9 cellular contexts compared by ENCODE assay signal in genomic region chr1:85344256-85344694, GRCh38.
DNase-seq lines count a peak whose midpoint lies in the region; ATAC-seq and TF ChIP-seq lines count a peak whose summit lies in the region.
"Had no signal": no experiment of that assay in that cellular context is flagged by ENCODE, and none has a peak within 500 bp of the region (broad histone marks: within the 10 kb centered on the region; RNA-seq: fewer than 3 reads in every experiment).

No MANE protein-coding gene starts in this region.

- H3K4me3 ChIP-seq in HUES64 (ENCODE audit: low read length) (no peak overlapping the region), breast epithelium (no peak overlapping the region), lung (no peak overlapping the region)

- no peak overlapping the region for H3K9ac ChIP-seq in HUES64 (ENCODE audit: low read depth, low read length)

- DNase-seq in COR-L47 (lab: John Stamatoyannopoulos, UW) (peak; percentile 9), breast epithelium (ENCODE audit: low spot score in 2 of 2) (no peak), lung (ENCODE audit: low spot score) (no peak), T-helper 9 cell (no peak), NAMALWA (ENCODE audit: low spot score) (no peak)
- no peak for DNase-seq in activated naive CD4-positive, alpha-beta T cell treated with anti-CD3 and anti-CD28 coated beads, Interleukin-2, amount 50 U/mL, for 16 hours
- DNase-seq: GOT3 had no signal

- H3K27ac ChIP-seq in HUES64 (ENCODE audit: low read depth, low read length) (peak overlapping the region; percentile 87; the same call in 1 of the 2 replicates), breast epithelium (no peak overlapping the region), lung (ENCODE audit: low read depth in 1 of 2, low read length in 1 of 2) (no peak overlapping the region)

- H3K9me3 ChIP-seq in HUES64 (ENCODE audit: insufficient read depth, low read depth, low read length) (no peaks in the 10 kb centered on the region), breast epithelium (no peaks in the 10 kb centered on the region), lung (ENCODE audit: control insufficient read depth in 2 of 2, insufficient read depth in 1 of 2, low read length in 1 of 2) (no peaks in the 10 kb centered on the region)

- TF ChIP-seq CTCF in breast epithelium (IDR thresholded peaks at IDR 0.05) (peak in 2 of 3 donors; percentile 26 to 48), lung (IDR thresholded peaks at IDR 0.05; ENCODE audit: control extremely low read depth, extremely low read depth) (no peak)

- no peak for TF ChIP-seq POLR2A in breast epithelium (IDR thresholded peaks at IDR 0.05)

- H3K4me1 ChIP-seq in HUES64 (ENCODE audit: insufficient read depth, low read length) (peaks cover 41% of the 10 kb centered on the region), breast epithelium (no peaks in the 10 kb centered on the region), lung (ENCODE audit: control insufficient read depth in 2 of 2, insufficient read depth in 2 of 2, low read length in 2 of 2) (peaks cover 0 to 20% of the 10 kb centered on the region in 2 donors)

- H3K27me3 ChIP-seq in HUES64 (ENCODE audit: insufficient read depth, low read length) = no peaks in the 10 kb centered on the region
- H3K27me3 ChIP-seq in breast epithelium = no peaks in the 10 kb centered on the region
- H3K27me3 ChIP-seq in lung (ENCODE audit: control insufficient read depth, insufficient read depth) = no peaks in the 10 kb centered on the region

- ATAC-seq in lung (ENCODE audit: insufficient read depth, low FRiP score) (peak; percentile 69), GM18858 (IDR thresholded peaks at IDR 0.05; ENCODE audit: unreplicated experiment) (no peak)

- WGBS in HUES64 = 6% methylated on average over 3 of the region's 3 CpGs
- WGBS in lung, 2 donors = 37 to 40% methylated on average over 3 of the region's 3 CpGs

- intact Hi-C loops in breast epithelium (cut with DNase I; ENCODE audit: low total_unique reads) = no loop called here

- H3K36me3 ChIP-seq in HUES64 (ENCODE audit: insufficient read depth, low read length) (0 out of 2 replicates have a peak, but pooled peaks cover under 1% of the 10 kb centered on the region), breast epithelium (no peaks in the 10 kb centered on the region), lung (ENCODE audit: control insufficient read depth in 2 of 2, insufficient read depth in 2 of 2, low read length in 2 of 2) (peaks cover 0 to under 1% of the 10 kb centered on the region in 2 donors)
